10 cellular contexts compared by ENCODE assay signal in genomic region chr12:91687052-91688017, GRCh38.
DNase-seq lines count a peak whose midpoint lies in the region; ATAC-seq and TF ChIP-seq lines count a peak whose summit lies in the region.
"Had no signal": no experiment of that assay in that cellular context is flagged by ENCODE, and none has a peak within 500 bp of the region (broad histone marks: within the 10 kb centered on the region; RNA-seq: fewer than 3 reads in every experiment).

No MANE protein-coding gene starts in this region.

- TF ChIP-seq CTCF in body of pancreas (IDR thresholded peaks at IDR 0.05) = no peak

- ATAC-seq in activated T-helper 17 cell treated with anti-CD3 and anti-CD28 coated beads, Interleukin-2, amount 50 U/mL, for 72 hours (replicated peaks) = peak; percentile 88
- ATAC-seq in stimulated activated naive B cell treated with anti-CD40 and anti-IgM and Interleukin-4, amounts not matched to agents 10 μg/mL and 1 μg/mL and 100 μg/mL, for 72 hours (replicated peaks) = peak; percentile 93 to 96
- ATAC-seq in body of pancreas = no peak
- ATAC-seq: SK-N-SH treated with all-trans-retinoic acid at 6 μM for 48 hours had no signal

- no peak overlapping the region for H3K4me3 Mint-ChIP-seq in activated T-helper 17 cell treated with anti-CD3 and anti-CD28 coated beads, Interleukin-2, amount 50 U/mL, for 72 hours
- H3K4me3 Mint-ChIP-seq in stimulated activated naive B cell treated with anti-CD40 and anti-IgM and Interleukin-4, amounts not matched to agents 10 μg/mL and 1 μg/mL and 100 μg/mL, for 72 hours = no peak overlapping the region

- H3K9me3 ChIP-seq in body of pancreas = no peaks in the 10 kb centered on the region
- H3K9me3 ChIP-seq: neutrophil had no signal

- peak overlapping the region; percentile 29 for H3K4me3 ChIP-seq in Jurkat, Clone E6-1 (ENCODE audit: low read length)
- H3K4me3 ChIP-seq in body of pancreas (no peak overlapping the region), H7 (ENCODE audit: insufficient read depth, low read depth, low read length) (no peak overlapping the region)

- no peak for TF ChIP-seq POLR2A in body of pancreas (IDR thresholded peaks at IDR 0.05)

- intact Hi-C loops in body of pancreas (cut with DNase I) = no loop called here

- 58 to 71% methylated on average over 3 of the region's 3 CpGs for WGBS in body of pancreas, 2 donors

- no peaks in the 10 kb centered on the region for H3K36me3 Mint-ChIP-seq in activated T-helper 17 cell treated with anti-CD3 and anti-CD28 coated beads, Interleukin-2, amount 50 U/mL, for 72 hours (ENCODE audit: low read depth)
- H3K36me3 Mint-ChIP-seq in stimulated activated naive B cell treated with anti-CD40 and anti-IgM and Interleukin-4, amounts not matched to agents 10 μg/mL and 1 μg/mL and 100 μg/mL, for 72 hours = no peaks in the 10 kb centered on the region

- no peak overlapping the region for H3K27ac ChIP-seq in body of pancreas
- H3K27ac ChIP-seq: neutrophil had no signal

- peak overlapping the region; percentile 7 for H3K27ac Mint-ChIP-seq in activated T-helper 17 cell treated with anti-CD3 and anti-CD28 coated beads, Interleukin-2, amount 50 U/mL, for 72 hours
- no peak overlapping the region for H3K27ac Mint-ChIP-seq in stimulated activated naive B cell treated with anti-CD40 and anti-IgM and Interleukin-4, amounts not matched to agents 10 μg/mL and 1 μg/mL and 100 μg/mL, for 72 hours

- H3K4me1 ChIP-seq in body of pancreas = no peaks in the 10 kb centered on the region

- H3K27me3 ChIP-seq in body of pancreas (no peaks in the 10 kb centered on the region), H7 (ENCODE audit: control insufficient read depth, insufficient read depth, low read length) (no peaks in the 10 kb centered on the region)
- H3K27me3 ChIP-seq: neutrophil had no signal

- H3K36me3 ChIP-seq in body of pancreas (replicated peaks in 1 of 2; ENCODE audit: insufficient read depth in 1 of 2, low read depth in 2 of 2) (no peaks in the 10 kb centered on the region), H7 (replicated peaks; ENCODE audit: control insufficient read depth, insufficient read depth, low read length) (no peaks in the 10 kb centered on the region)
- H3K36me3 ChIP-seq: neutrophil had no signal

- DNase-seq in activated gamma-delta T cell treated with anti-CD3 and anti-CD28 coated beads, Interleukin-2, amount 50 U/mL, for 16 hours (ENCODE audit: low read depth) = peak; percentile 4
- DNase-seq in activated gamma-delta T cell treated with Interleukin-2 at 50 U/mL for 16 hours (no peak), body of pancreas (no peak), occipital lobe (lab: John Stamatoyannopoulos, UW) (no peak), H7 (no peak)
- DNase-seq in Jurkat, Clone E6-1 (ENCODE audit: low read depth, low spot score) = peak; percentile 97
- DNase-seq in stimulated activated naive B cell treated with anti-CD40 and anti-IgM and Interleukin-4, amounts not matched to agents 10 μg/mL and 1 μg/mL and 100 μg/mL, for 72 hours = peak; percentile 11

- H3K9me3 Mint-ChIP-seq in activated T-helper 17 cell treated with anti-CD3 and anti-CD28 coated beads, Interleukin-2, amount 50 U/mL, for 72 hours = no peaks in the 10 kb centered on the region
- H3K9me3 Mint-ChIP-seq in stimulated activated naive B cell treated with anti-CD40 and anti-IgM and Interleukin-4, amounts not matched to agents 10 μg/mL and 1 μg/mL and 100 μg/mL, for 72 hours = no peaks in the 10 kb centered on the region

- peaks cover 8% of the 10 kb centered on the region for H3K4me1 Mint-ChIP-seq in activated T-helper 17 cell treated with anti-CD3 and anti-CD28 coated beads, Interleukin-2, amount 50 U/mL, for 72 hours
- H3K4me1 Mint-ChIP-seq in stimulated activated naive B cell treated with anti-CD40 and anti-IgM and Interleukin-4, amounts not matched to agents 10 μg/mL and 1 μg/mL and 100 μg/mL, for 72 hours = peaks cover 7 to 12% of the 10 kb centered on the region in 2 donors

- H3K27me3 Mint-ChIP-seq in activated T-helper 17 cell treated with anti-CD3 and anti-CD28 coated beads, Interleukin-2, amount 50 U/mL, for 72 hours = no peaks in the 10 kb centered on the region
- no peaks in the 10 kb centered on the region for H3K27me3 Mint-ChIP-seq in stimulated activated naive B cell treated with anti-CD40 and anti-IgM and Interleukin-4, amounts not matched to agents 10 μg/mL and 1 μg/mL and 100 μg/mL, for 72 hours

Comparison
In these comparisons a context has a peak if more than half of its experiments do, and no peak if none do; other contexts are left out.
1. DNase-seq: peak in activated gamma-delta T cell treated with anti-CD3 and anti-CD28 coated beads, Interleukin-2, amount 50 U/mL, for 16 hours (single experiment), Jurkat, Clone E6-1 (single experiment) and stimulated activated naive B cell treated with anti-CD40 and anti-IgM and Interleukin-4, amounts not matched to agents 10 μg/mL and 1 μg/mL and 100 μg/mL, for 72 hours (single experiment); none in activated gamma-delta T cell treated with Interleukin-2 at 50 U/mL for 16 hours (single experiment), body of pancreas (0 of 4), occipital lobe (single experiment) and H7 (single experiment).